In genomic region chr15:59553879-59554735, GRCh38 we compare ENCODE assay signal across 14 cellular contexts. TPM values are rescaled to one million over a fixed set of nuclear protein-coding genes. Genes with fewer than 3 reads are reported as not detected.
DNase-seq lines count a peak whose midpoint lies in the region; ATAC-seq, FAIRE-seq and TF ChIP-seq lines count a peak whose summit lies in the region.
"Had no signal": no experiment of that assay in that cellular context is flagged by ENCODE, and none has a peak within 500 bp of the region (broad histone marks: within the 10 kb centered on the region; RNA-seq: fewer than 3 reads in every experiment).

No MANE protein-coding gene starts in this region.

- ATAC-seq in GM21390 (IDR thresholded peaks at IDR 0.05; ENCODE audit: unreplicated experiment) (no peak), aorta (ENCODE audit: low FRiP score) (no peak), SK-N-SH treated with all-trans-retinoic acid at 6 μM for 48 hours (no peak)

- H3K4me1 ChIP-seq in aorta (ENCODE audit: control insufficient read depth in 1 of 2, insufficient read depth in 2 of 2, low read length in 2 of 2), result no peaks in the 10 kb centered on the region

- WGBS in aorta, 2 donors, result 94 to 96% methylated on average over 12 of the region's 12 CpGs

- DNase-seq in H54 (ENCODE audit: insufficient read length, low spot score), result peak; percentile 12
- peak; percentile 30 for DNase-seq in RPMI7951 (ENCODE audit: low read depth)
- DNase-seq in fibroblast of gingiva (ENCODE audit: low read depth), result peak; percentile 39
- DNase-seq in skeletal muscle cell (ENCODE audit: low read depth), result peak; percentile 29
- no peak for DNase-seq in aorta
- DNase-seq in T-helper 2 cell, result no peak
- DNase-seq: activated CD4-positive, alpha-beta T cell treated with anti-CD3 and anti-CD28 coated beads for 4 hours; activated naive CD8-positive, alpha-beta T cell treated with anti-CD3 and anti-CD28 coated beads, Interleukin-2, amount 10 ng/mL, durations not matched to agents 7 days and 5 days; glutamatergic neuron; IMR-90; naive B cell had no signal

- H3K27me3 ChIP-seq in aorta (ENCODE audit: control insufficient read depth in 1 of 2, insufficient read depth in 2 of 2, low read length in 1 of 2), result no peaks in the 10 kb centered on the region

- no peak for TF ChIP-seq POLR2A in H54 (IDR thresholded peaks at IDR 0.05; ENCODE audit: low read depth, low read length)

- intact Hi-C loops in aorta (cut with DNase I), result no loop called here

- no peak overlapping the region for H3K27ac ChIP-seq in aorta (ENCODE audit: low read depth in 1 of 2, low read length in 2 of 2)

- H3K9me3 ChIP-seq in aorta (ENCODE audit: control insufficient read depth, low read length), result no peaks in the 10 kb centered on the region

- no peak overlapping the region for H3K4me3 ChIP-seq in skeletal muscle cell (ENCODE audit: low read depth, low read length)
- H3K4me3 ChIP-seq in aorta (ENCODE audit: low read length in 2 of 2), result no peak overlapping the region

- H3K36me3 ChIP-seq in aorta (ENCODE audit: control insufficient read depth in 1 of 2, insufficient read depth in 2 of 2, low read length in 1 of 2), result no peaks in the 10 kb centered on the region

- FAIRE-seq in H54 (lab: Jason Lieb, UNC), result no peak
- FAIRE-seq: GM19239 had no signal

TF ChIP-seq in SK-N-SH treated with all-trans-retinoic acid at 6 μM for 48 hours, 23 proteins besides CTCF, POLR2A, EP300 and RAD21:
- TF ChIP-seq, protein P1, sequence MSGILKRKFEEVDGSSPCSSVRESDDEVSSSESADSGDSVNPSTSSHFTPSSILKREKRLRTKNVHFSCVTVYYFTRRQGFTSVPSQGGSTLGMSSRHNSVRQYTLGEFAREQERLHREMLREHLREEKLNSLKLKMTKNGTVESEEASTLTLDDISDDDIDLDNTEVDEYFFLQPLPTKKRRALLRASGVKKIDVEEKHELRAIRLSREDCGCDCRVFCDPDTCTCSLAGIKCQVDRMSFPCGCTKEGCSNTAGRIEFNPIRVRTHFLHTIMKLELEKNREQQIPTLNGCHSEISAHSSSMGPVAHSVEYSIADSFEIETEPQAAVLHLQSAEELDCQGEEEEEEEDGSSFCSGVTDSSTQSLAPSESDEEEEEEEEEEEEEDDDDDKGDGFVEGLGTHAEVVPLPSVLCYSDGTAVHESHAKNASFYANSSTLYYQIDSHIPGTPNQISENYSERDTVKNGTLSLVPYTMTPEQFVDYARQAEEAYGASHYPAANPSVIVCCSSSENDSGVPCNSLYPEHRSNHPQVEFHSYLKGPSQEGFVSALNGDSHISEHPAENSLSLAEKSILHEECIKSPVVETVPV (CRISPR knock-in tag; IDR thresholded peaks at IDR 0.05), result no peak
- TF ChIP-seq TOX (CRISPR knock-in tag; IDR thresholded peaks at IDR 0.05; ENCODE audit: borderline replicate concordance), result no peak
- TF ChIP-seq ZC3H10 (CRISPR knock-in tag; IDR thresholded peaks at IDR 0.05), result no peak
- TF ChIP-seq ZNF70 (CRISPR knock-in tag; IDR thresholded peaks at IDR 0.05), result no peak
- no peak for TF ChIP-seq ARNTL (CRISPR knock-in tag; IDR thresholded peaks at IDR 0.05; ENCODE audit: borderline replicate concordance, low read depth)
- TF ChIP-seq ZFP30 (CRISPR knock-in tag; IDR thresholded peaks at IDR 0.05), result no peak
- TF ChIP-seq ZNF8 (CRISPR knock-in tag; IDR thresholded peaks at IDR 0.05), result no peak
- no peak for TF ChIP-seq SNAI2 (CRISPR knock-in tag; IDR thresholded peaks at IDR 0.05)
- TF ChIP-seq, protein P2, sequence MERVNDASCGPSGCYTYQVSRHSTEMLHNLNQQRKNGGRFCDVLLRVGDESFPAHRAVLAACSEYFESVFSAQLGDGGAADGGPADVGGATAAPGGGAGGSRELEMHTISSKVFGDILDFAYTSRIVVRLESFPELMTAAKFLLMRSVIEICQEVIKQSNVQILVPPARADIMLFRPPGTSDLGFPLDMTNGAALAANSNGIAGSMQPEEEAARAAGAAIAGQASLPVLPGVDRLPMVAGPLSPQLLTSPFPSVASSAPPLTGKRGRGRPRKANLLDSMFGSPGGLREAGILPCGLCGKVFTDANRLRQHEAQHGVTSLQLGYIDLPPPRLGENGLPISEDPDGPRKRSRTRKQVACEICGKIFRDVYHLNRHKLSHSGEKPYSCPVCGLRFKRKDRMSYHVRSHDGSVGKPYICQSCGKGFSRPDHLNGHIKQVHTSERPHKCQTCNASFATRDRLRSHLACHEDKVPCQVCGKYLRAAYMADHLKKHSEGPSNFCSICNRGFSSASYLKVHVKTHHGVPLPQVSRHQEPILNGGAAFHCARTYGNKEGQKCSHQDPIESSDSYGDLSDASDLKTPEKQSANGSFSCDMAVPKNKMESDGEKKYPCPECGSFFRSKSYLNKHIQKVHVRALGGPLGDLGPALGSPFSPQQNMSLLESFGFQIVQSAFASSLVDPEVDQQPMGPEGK (CRISPR knock-in tag; IDR thresholded peaks at IDR 0.05; ENCODE audit: borderline replicate concordance), result no peak
- TF ChIP-seq PPARA (CRISPR knock-in tag; IDR thresholded peaks at IDR 0.05; ENCODE audit: borderline replicate concordance), result no peak
- TF ChIP-seq ESRRG (CRISPR knock-in tag; IDR thresholded peaks at IDR 0.05), result no peak
- TF ChIP-seq TCF4 (CRISPR knock-in tag; IDR thresholded peaks at IDR 0.05; ENCODE audit: borderline replicate concordance), result no peak
- TF ChIP-seq ZNF565 (CRISPR knock-in tag; conservative IDR thresholded peaks at IDR 0.05; ENCODE audit: low read depth), result no peak
- TF ChIP-seq CSDC2 (CRISPR knock-in tag; IDR thresholded peaks at IDR 0.05), result no peak
- TF ChIP-seq RARB (CRISPR knock-in tag; IDR thresholded peaks at IDR 0.05), result no peak

RNA-seq across cellular contexts. Expression of gene GCNT3, which starts 57.5 kb away (rescaled TPM):
- total RNA-seq in RPMI7951 (2014; rRNA removed; shearing (Covaris generic)), result not detected in 2 replicates
- not detected for total RNA-seq in aorta
- 10 to 100 TPM in 1 of 2 donors, under 1 TPM in 1; 0.51 to 10.5 TPM for polyA plus RNA-seq in aorta
- total RNA-seq: activated naive CD8-positive, alpha-beta T cell treated with anti-CD3 and anti-CD28 coated beads, Interleukin-2, amount 10 ng/mL, durations not matched to agents 7 days and 5 days; IMR-90 had no signal
- polyA plus RNA-seq: IMR-90 had no signal

Comparison
In these comparisons a context has a peak if more than half of its experiments do, and no peak if none do; other contexts are left out.
1. DNase-seq: peak in H54 (single experiment), RPMI7951 (single experiment), fibroblast of gingiva (single experiment) and skeletal muscle cell (single experiment); none in aorta (0 of 2) and T-helper 2 cell (0 of 5).